Comparison of ENCODE assay signal across 8 cellular contexts in genomic region chr17:47239663-47240374, GRCh38.
DNase-seq lines count a peak whose midpoint lies in the region; ATAC-seq and TF ChIP-seq lines count a peak whose summit lies in the region.

No MANE protein-coding gene starts in this region.

- peaks cover 20% of the 10 kb centered on the region for H3K9me3 ChIP-seq in DOHH2 (ENCODE audit: control insufficient read depth, insufficient read depth, low read length)

- peak; percentile 80 for DNase-seq in NB4 (ENCODE audit: low read depth)
- DNase-seq in amniotic epithelial cell (ENCODE audit: low read depth) = peak; percentile 99
- DNase-seq in hepatic stellate cell (ENCODE audit: low spot score) = peak; percentile 93
- peak; percentile 85 for DNase-seq in smooth muscle cell of the brain vasculature (ENCODE audit: low read depth, low spot score)
- no peak for DNase-seq in activated CD4-positive, alpha-beta T cell treated with anti-CD3 and anti-CD28 coated beads for 1 hour

- H3K4me1 ChIP-seq in DOHH2 (ENCODE audit: control insufficient read depth, low read length) = peaks cover 27% of the 10 kb centered on the region

- H3K9me2 ChIP-seq in DOHH2 (replicated peaks; ENCODE audit: control insufficient read depth, low read length) = no peaks in the 10 kb centered on the region

- TF ChIP-seq POLR2A in NB4 (IDR thresholded peaks at IDR 0.05; ENCODE audit: extremely low read depth, insufficient read length) = no peak

- H3K27ac ChIP-seq in DOHH2 (ENCODE audit: low read depth, low read length) = no peak overlapping the region

- TF ChIP-seq CTCF in DOHH2 (IDR thresholded peaks at IDR 0.05; ENCODE audit: low read depth, low read length, poor library complexity, severe bottlenecking) (no peak), NB4 (IDR thresholded peaks at IDR 0.05; ENCODE audit: low read depth, low read length) (no peak)

- H3F3A ChIP-seq in DOHH2 (ENCODE audit: control insufficient read depth, insufficient read depth) = no peaks in the 10 kb centered on the region

- H3K27me3 ChIP-seq in DOHH2 (ENCODE audit: control insufficient read depth, low read length) = no peaks in the 10 kb centered on the region

- peak overlapping the region; percentile 35; the same call in 1 of the 2 replicates for H3K4me2 ChIP-seq in DOHH2 (ENCODE audit: low read length)

- ATAC-seq in HG02884 (IDR thresholded peaks at IDR 0.05; ENCODE audit: unreplicated experiment) = no peak
- ATAC-seq in HG03565 (IDR thresholded peaks at IDR 0.05; ENCODE audit: unreplicated experiment) = no peak

- no peaks in the 10 kb centered on the region for H3K36me3 ChIP-seq in DOHH2 (ENCODE audit: control insufficient read depth, low read length)

- H3K79me2 ChIP-seq in DOHH2 (ENCODE audit: control insufficient read depth, low read length) = no peaks in the 10 kb centered on the region

- no peaks in the 10 kb centered on the region for H4K20me1 ChIP-seq in DOHH2 (ENCODE audit: control insufficient read depth, insufficient read depth, low read depth, low read length)

- no peak overlapping the region for H3K4me3 ChIP-seq in DOHH2 (ENCODE audit: low read length)
- H3K4me3 ChIP-seq in NB4 (ENCODE audit: low read depth, low read length) = no peak overlapping the region
